Comparison of ENCODE assay signal across 10 cellular contexts in genomic region chr3:112464264-112464663, GRCh38. TPM values are rescaled to one million over a fixed set of nuclear protein-coding genes. Genes with fewer than 3 reads are reported as not detected.
DNase-seq lines count a peak whose midpoint lies in the region; ATAC-seq, FAIRE-seq and TF ChIP-seq lines count a peak whose summit lies in the region.
"Had no signal": no experiment of that assay in that cellular context is flagged by ENCODE, and none has a peak within 500 bp of the region (broad histone marks: within the 10 kb centered on the region; RNA-seq: fewer than 3 reads in every experiment).

No MANE protein-coding gene starts in this region.

- no peak overlapping the region for H3K9ac ChIP-seq in BLaER1
- H3K9ac ChIP-seq in K562 (ENCODE audit: insufficient read depth in 1 of 2, low read depth in 2 of 2, low read length in 2 of 2), result no peak overlapping the region

- H3K4me3 ChIP-seq in BLaER1 (peak overlapping the region; percentile 23; the same call in 1 of the 2 replicates), K562 (no peak overlapping the region)
- H3K4me3 ChIP-seq: psoas muscle had no signal

- no peak for TF ChIP-seq POLR2A in K562 (conservative IDR thresholded peaks at IDR 0.05)

- peak overlapping the region; percentile 81 for H3K4me2 ChIP-seq in BLaER1
- H3K4me2 ChIP-seq in K562 (ENCODE audit: insufficient read depth, low read length), result no peak overlapping the region

- in situ Hi-C loops in K562 (cut with MboI), result no loop called here

- no peak overlapping the region for H2AFZ ChIP-seq in K562 (ENCODE audit: low read depth, low read length)

- H3K4me1 ChIP-seq in BLaER1 (peaks cover 65% of the 10 kb centered on the region), K562 (replicated peaks in 1 of 2; ENCODE audit: control insufficient read depth in 2 of 2, insufficient read depth in 2 of 2, low read length in 2 of 2) (no peaks in the 10 kb centered on the region)
- H3K4me1 ChIP-seq: psoas muscle had no signal

- intact Hi-C loops in K562 (cut with micrococcal nuclease), result no loop called here

- POLR2A ChIA-PET in K562 (lab: Yijun Ruan, JAX), result no interaction called here

- H4K20me1 ChIP-seq in BLaER1 (no peaks in the 10 kb centered on the region), K562 (replicated peaks; ENCODE audit: control insufficient read depth, insufficient read depth, low read length) (no peaks in the 10 kb centered on the region)

- no peak for TF ChIP-seq EP300 in K562 (IDR thresholded peaks at IDR 0.05; ENCODE audit: low read length)

- TF ChIP-seq RAD21 in K562 (CRISPR knock-in tag; conservative IDR thresholded peaks at IDR 0.05 in 1 of 2, IDR thresholded peaks at IDR 0.05 in 1 of 2), result no peak

- no peaks in the 10 kb centered on the region for H3K36me3 ChIP-seq in BLaER1
- H3K36me3 ChIP-seq in K562 (ENCODE audit: control insufficient read depth, insufficient read depth, low read length), result no peaks in the 10 kb centered on the region

- FAIRE-seq in K562 (lab: Jason Lieb, UNC), result no peak
- no peak for FAIRE-seq in frontal cortex (lab: Jason Lieb, UNC)

- no peaks in the 10 kb centered on the region for H3K79me2 ChIP-seq in K562 (ENCODE audit: control insufficient read depth, insufficient read depth, low read length)

- WGBS in K562 (ENCODE audit: insufficient coverage, low coverage, missing lambda C conversion rate), result 0% methylated on average over 2 of the region's 2 CpGs

- no peaks in the 10 kb centered on the region for H3K9me1 ChIP-seq in K562 (ENCODE audit: control insufficient read depth, insufficient read depth, low read length)

- H3K27ac ChIP-seq in BLaER1 (peak overlapping the region; percentile 62), K562 (ENCODE audit: extremely low read depth, low read depth, low read length) (no peak overlapping the region)
- H3K27ac ChIP-seq: psoas muscle had no signal

- H3K27me3 ChIP-seq in BLaER1 (no peaks in the 10 kb centered on the region), K562 (ENCODE audit: control insufficient read depth in 2 of 2, insufficient read depth in 2 of 2, low read length in 2 of 2) (no peaks in the 10 kb centered on the region; a peak in 1 of 5 replicates)

- CTCF ChIA-PET in K562 (lab: Yijun Ruan, JAX; ENCODE audit: low intra/inter-chr PET ratio), result no interaction called here

- ATAC-seq in GM18907 (IDR thresholded peaks at IDR 0.05; ENCODE audit: unreplicated experiment) (peak; percentile 33), K562 (no peak)
- ATAC-seq: psoas muscle had no signal

- peak; percentile 19 for DNase-seq in LHCN-M2 (ENCODE audit: low read depth)
- no peak for DNase-seq in K562 (ENCODE audit: extremely low read depth in 1 of 4, low spot score in 3 of 4)
- DNase-seq in mucosa of gallbladder (ENCODE audit: low spot score), result no peak
- DNase-seq in effector CD4-positive, alpha-beta T cell, result no peak
- no peak for DNase-seq in activated CD4-positive, CD25-positive, alpha-beta regulatory T cell treated with anti-CD3 and anti-CD28 coated beads, Interleukin-2, amount 50 U/mL, for 72 hours
- DNase-seq in frontal cortex (ENCODE audit: low spot score in 2 of 2), result no peak
- DNase-seq: psoas muscle had no signal

- BruUV-seq in K562 (replicated peaks; lab: Mats Ljungman, UMichigan), result no TSS peak

- H3K9me3 ChIP-seq in BLaER1 (0 out of 2 replicates have a peak, but pooled peaks cover 6% of the 10 kb centered on the region), K562 (replicated peaks; ENCODE audit: control insufficient read depth, insufficient read depth, low read depth, low read length) (no peaks in the 10 kb centered on the region)

- TF ChIP-seq CTCF in K562 (IDR thresholded peaks at IDR 0.05 in 2 of 3, conservative IDR thresholded peaks at IDR 0.05 in 1 of 3; ENCODE audit: insufficient read depth in 2 of 3, low read depth in 1 of 3, low read length in 3 of 3), result no peak

TF ChIP-seq in K562, 482 proteins besides CTCF, POLR2A, EP300 and RAD21:
- no peak for TF ChIP-seq SNIP1 (IDR thresholded peaks at IDR 0.05; ENCODE audit: low read depth)
- peak; percentile 68; the same call in 1 of the 2 replicates for TF ChIP-seq MEF2D (tag; conservative IDR thresholded peaks at IDR 0.05; ENCODE audit: low read depth)

RNA-seq across cellular contexts. Expression of gene BTLA, which starts 35.0 kb away (rescaled TPM):
- total RNA-seq in LHCN-M2 (2014; rRNA removed) (0.17 TPM in 1 of 2 replicates, not detected in the other), K562 (2014; rRNA removed) (not detected in 2 replicates), K562 (2014; rRNA removed; fragmentation: Illumina TruSeq; extraction: Trizol) (not detected in 2 replicates), K562 (2015; rRNA removed; fragmentation: Illumina TruSeq; extraction: Trizol) (not detected in 2 replicates), K562 (2021) (0.22 TPM in 1 of 2 replicates, not detected in the other), mucosa of gallbladder (0.81 TPM), frontal cortex (under 0.01 TPM)
- 0.02 TPM for polyA plus RNA-seq in LHCN-M2 (2012)
- total RNA-seq in K562 (2011; cell fraction: chromatin; rRNA removed; ENCODE audit: low replicate concordance), result not detected in 2 replicates
- total RNA-seq in K562 (2011; cell fraction: nucleolus; rRNA removed), result not detected in 2 replicates
- not detected in 2 replicates for total RNA-seq in K562 (2011; cell fraction: nucleoplasm; rRNA removed)
- polyA plus RNA-seq in K562 (2011; rRNA removed) (0.04 TPM in 1 of 2 replicates, not detected in the other), K562 (2014; fragmentation: Illumina TruSeq; extraction: Trizol) (not detected in 2 replicates), K562 (2014; fragmentation: Nextera tagmentation; extraction: Ambion mirVana) (not detected), K562 (2014; rRNA removed) (not detected in 2 replicates)
- polyA plus RNA-seq in K562 (2011; cell fraction: cytosol; rRNA removed), result not detected in 2 replicates
- polyA plus RNA-seq in K562 (2011; cell fraction: nucleus; rRNA removed), result not detected in 2 replicates
- polyA plus RNA-seq in K562 (2012), result not detected in 2 replicates
- polyA minus RNA-seq in K562 (2011; rRNA and poly(A)+ RNA removed), result not detected in 2 replicates
- not detected in 2 replicates for polyA minus RNA-seq in K562 (2011; cell fraction: cytosol; rRNA and poly(A)+ RNA removed)
- polyA minus RNA-seq in K562 (2011; cell fraction: nucleus; rRNA and poly(A)+ RNA removed), result not detected in 2 replicates
- total RNA-seq: NCI-H460 had no signal
